Comparison of ENCODE assay signal across 30 cellular contexts in the genomic region with DNA sequence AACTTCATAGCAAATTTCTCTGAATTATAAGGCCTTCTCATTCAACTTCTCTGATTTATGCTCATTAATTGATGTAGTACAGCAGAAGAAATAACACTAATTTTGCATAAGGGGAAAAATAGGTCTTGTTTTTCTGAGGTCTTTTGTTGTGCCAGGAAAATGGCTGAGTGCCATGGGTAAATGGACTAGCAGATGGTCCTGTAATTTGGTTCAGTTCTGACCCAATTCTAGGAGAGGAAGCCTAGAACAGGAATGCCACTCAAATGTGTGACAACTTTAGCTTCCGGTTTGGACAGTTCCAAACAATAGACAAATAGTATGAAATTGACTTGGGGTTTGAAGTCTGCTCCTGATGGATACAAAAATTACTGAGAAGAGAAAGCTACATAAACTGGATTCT. TPM values are rescaled to one million over a fixed set of nuclear protein-coding genes. Genes with fewer than 3 reads are reported as not detected.
"Had no signal": no experiment of that assay in that cellular context is flagged by ENCODE, and none has a peak within 500 bp of the region (broad histone marks: within the 10 kb centered on the region; RNA-seq: fewer than 3 reads in every experiment).

No MANE protein-coding gene starts in this region.

- H3K27me3 Mint-ChIP-seq: activated B cell treated with CpG ODN at 0.5 μM for 24 hours; activated CD4-positive, alpha-beta memory T cell treated with anti-CD3 and anti-CD28 coated beads, Interleukin-2, amount 10 ng/mL, durations not matched to agents 7 days and 5 days; activated CD4-positive, alpha-beta T cell treated with anti-CD3 and anti-CD28 coated beads, Interleukin-2, amount 10 ng/mL, durations not matched to agents 7 days and 5 days; activated naive CD4-positive, alpha-beta T cell treated with anti-CD3 and anti-CD28 coated beads, Interleukin-2, amount 50 U/mL, for 24 hours; activated naive CD8-positive, alpha-beta T cell; brain had no signal

- H3K27ac Mint-ChIP-seq: activated B cell treated with CpG ODN at 0.5 μM for 24 hours; activated CD4-positive, alpha-beta memory T cell treated with anti-CD3 and anti-CD28 coated beads, Interleukin-2, amount 10 ng/mL, durations not matched to agents 7 days and 5 days; activated CD4-positive, alpha-beta T cell treated with anti-CD3 and anti-CD28 coated beads, Interleukin-2, amount 10 ng/mL, durations not matched to agents 7 days and 5 days; activated CD8-positive, alpha-beta memory T cell treated with anti-CD3 and anti-CD28 coated beads, Interleukin-2, amount 10 ng/mL, durations not matched to agents 7 days and 5 days; activated CD8-positive, alpha-beta T cell treated with anti-CD3 and anti-CD28 coated beads, Interleukin-2, amount 10 ng/mL, durations not matched to agents 7 days and 5 days; activated naive CD4-positive, alpha-beta T cell treated with anti-CD3 and anti-CD28 coated beads, Interleukin-2, amount 10 ng/mL, durations not matched to agents 7 days and 5 days; activated naive CD4-positive, alpha-beta T cell treated with anti-CD3 and anti-CD28 coated beads, Interleukin-2, amount 50 U/mL, for 24 hours; activated naive CD8-positive, alpha-beta T cell; activated T-cell treated with anti-CD3 and anti-CD28 coated beads, Interleukin-2, amount 50 U/mL, for 24 hours; activated T-helper 2 cell treated with anti-CD3 and anti-CD28 coated beads, Interferon-gamma antibody, Interleukin-2, Interleukin-4, amounts not matched to agents 10 μg/mL and 5 μg/mL and 100 μg/mL, durations not matched to agents 14 hours and 24 hours and 36 hours; brain; T-helper 1 cell treated with Interleukin-12 subunit alpha and Interleukin-12 subunit beta and Interleukin-4 antibody, amounts not matched to agents 30 μg/mL and 1 μg/mL, for 36 hours; T-helper 2 cell treated with Interferon-gamma antibody and Interleukin-4, amounts not matched to agents 5 μg/mL and 100 μg/mL, for 36 hours had no signal

- DNase-seq: activated B cell treated with CpG ODN at 0.5 μM for 24 hours; activated CD4-positive, alpha-beta memory T cell treated with anti-CD3 and anti-CD28 coated beads, Interleukin-2, amount 10 ng/mL, durations not matched to agents 7 days and 5 days; activated CD4-positive, alpha-beta T cell treated with anti-CD3 and anti-CD28 coated beads for 4 hours; activated CD4-positive, alpha-beta T cell treated with anti-CD3 and anti-CD28 coated beads, Interleukin-2, amount 10 ng/mL, durations not matched to agents 7 days and 5 days; activated CD4-positive, alpha-beta T cell treated with anti-CD3 and anti-CD28 coated beads, Interleukin-2, amount 50 U/mL, for 48 hours; activated CD4-positive, CD25-positive, alpha-beta regulatory T cell treated with anti-CD3 and anti-CD28 coated beads, Interleukin-2, amount 50 U/mL, for 72 hours; activated CD8-positive, alpha-beta memory T cell treated with anti-CD3 and anti-CD28 coated beads for 24 hours; activated CD8-positive, alpha-beta memory T cell treated with anti-CD3 and anti-CD28 coated beads, Interleukin-2, amount 10 ng/mL, durations not matched to agents 7 days and 5 days; activated CD8-positive, alpha-beta memory T cell treated with anti-CD3 and anti-CD28 coated beads, Interleukin-2, amount 50 U/mL, for 48 hours; activated CD8-positive, alpha-beta T cell treated with anti-CD3 and anti-CD28 coated beads, Interleukin-2, amount 10 ng/mL, durations not matched to agents 7 days and 5 days; activated effector memory CD4-positive, alpha-beta T cell treated with Interleukin-2 at 50 U/mL for 16 hours; activated gamma-delta T cell; activated naive CD4-positive, alpha-beta T cell treated with anti-CD3 and anti-CD28 coated beads, Interleukin-2, amount 10 ng/mL, durations not matched to agents 7 days and 5 days; activated naive CD4-positive, alpha-beta T cell treated with Interleukin-2 at 50 U/mL for 16 hours; activated T-cell treated with anti-CD3 and anti-CD28 coated beads, Interleukin-2, amount 50 U/mL, for 24 hours; activated T-cell treated with anti-CD3 and anti-CD28 coated beads, Interleukin-2, amount 50 U/mL, for 48 hours; adrenal gland; amniotic stem cell; aorta; T-helper 1 cell; T-helper 2 cell; T-helper 9 cell had no signal

- H3K9me3 Mint-ChIP-seq: activated B cell treated with CpG ODN at 0.5 μM for 24 hours; activated CD4-positive, alpha-beta memory T cell treated with anti-CD3 and anti-CD28 coated beads, Interleukin-2, amount 10 ng/mL, durations not matched to agents 7 days and 5 days; activated CD4-positive, alpha-beta T cell treated with anti-CD3 and anti-CD28 coated beads, Interleukin-2, amount 10 ng/mL, durations not matched to agents 7 days and 5 days; activated naive CD4-positive, alpha-beta T cell treated with anti-CD3 and anti-CD28 coated beads, Interleukin-2, amount 10 ng/mL, durations not matched to agents 7 days and 5 days; activated naive CD4-positive, alpha-beta T cell treated with anti-CD3 and anti-CD28 coated beads, Interleukin-2, amount 50 U/mL, for 24 hours; activated T-cell treated with anti-CD3 and anti-CD28 coated beads, Interleukin-2, amount 50 U/mL, for 24 hours; activated T-helper 2 cell treated with anti-CD3 and anti-CD28 coated beads, Interferon-gamma antibody, Interleukin-2, Interleukin-4, amounts not matched to agents 10 μg/mL and 5 μg/mL and 100 μg/mL, durations not matched to agents 14 hours and 24 hours and 36 hours; brain; central memory CD8-positive, alpha-beta T cell; T-helper 1 cell treated with Interleukin-12 subunit alpha and Interleukin-12 subunit beta and Interleukin-4 antibody, amounts not matched to agents 30 μg/mL and 1 μg/mL, for 36 hours; T-helper 2 cell treated with Interferon-gamma antibody and Interleukin-4, amounts not matched to agents 5 μg/mL and 100 μg/mL, for 36 hours had no signal

- H3K4me1 Mint-ChIP-seq: activated B cell treated with CpG ODN at 0.5 μM for 24 hours; activated naive CD4-positive, alpha-beta T cell treated with anti-CD3 and anti-CD28 coated beads, Interleukin-2, amount 10 ng/mL, durations not matched to agents 7 days and 5 days; activated naive CD4-positive, alpha-beta T cell treated with anti-CD3 and anti-CD28 coated beads, Interleukin-2, amount 50 U/mL, for 24 hours; central memory CD8-positive, alpha-beta T cell had no signal

- H3K4me3 Mint-ChIP-seq: activated B cell treated with CpG ODN at 0.5 μM for 24 hours; activated CD4-positive, alpha-beta memory T cell treated with anti-CD3 and anti-CD28 coated beads, Interleukin-2, amount 10 ng/mL, durations not matched to agents 7 days and 5 days; activated CD4-positive, alpha-beta T cell treated with anti-CD3 and anti-CD28 coated beads, Interleukin-2, amount 10 ng/mL, durations not matched to agents 7 days and 5 days; activated CD8-positive, alpha-beta memory T cell treated with anti-CD3 and anti-CD28 coated beads, Interleukin-2, amount 10 ng/mL, durations not matched to agents 7 days and 5 days; activated CD8-positive, alpha-beta T cell treated with anti-CD3 and anti-CD28 coated beads, Interleukin-2, amount 10 ng/mL, durations not matched to agents 7 days and 5 days; activated naive CD4-positive, alpha-beta T cell treated with anti-CD3 and anti-CD28 coated beads, Interleukin-2, amount 10 ng/mL, durations not matched to agents 7 days and 5 days; activated naive CD4-positive, alpha-beta T cell treated with anti-CD3 and anti-CD28 coated beads, Interleukin-2, amount 50 U/mL, for 24 hours; activated naive CD8-positive, alpha-beta T cell; activated T-cell treated with anti-CD3 and anti-CD28 coated beads, Interleukin-2, amount 50 U/mL, for 24 hours; brain; central memory CD8-positive, alpha-beta T cell; T-helper 1 cell treated with Interleukin-12 subunit alpha and Interleukin-12 subunit beta and Interleukin-4 antibody, amounts not matched to agents 30 μg/mL and 1 μg/mL, for 36 hours; T-helper 2 cell treated with Interferon-gamma antibody and Interleukin-4, amounts not matched to agents 5 μg/mL and 100 μg/mL, for 36 hours had no signal

- H3K36me3 Mint-ChIP-seq: activated CD8-positive, alpha-beta memory T cell treated with anti-CD3 and anti-CD28 coated beads, Interleukin-2, amount 10 ng/mL, durations not matched to agents 7 days and 5 days; activated naive CD4-positive, alpha-beta T cell treated with anti-CD3 and anti-CD28 coated beads, Interleukin-2, amount 10 ng/mL, durations not matched to agents 7 days and 5 days; activated naive CD4-positive, alpha-beta T cell treated with anti-CD3 and anti-CD28 coated beads, Interleukin-2, amount 50 U/mL, for 24 hours; activated naive CD8-positive, alpha-beta T cell had no signal

- ATAC-seq: activated CD8-positive, alpha-beta memory T cell treated with anti-CD3 and anti-CD28 coated beads, Interleukin-2, amount 10 ng/mL, durations not matched to agents 7 days and 5 days; activated CD8-positive, alpha-beta T cell treated with anti-CD3 and anti-CD28 coated beads, Interleukin-2, amount 10 ng/mL, durations not matched to agents 7 days and 5 days had no signal

RNA-seq across cellular contexts. Expression of gene RAB9B, which starts 6.2 kb away (rescaled TPM):
- total RNA-seq: bronchial epithelial cell had no signal

RNA-seq across cellular contexts. Expression of gene PLP1, which starts 49.2 kb away (rescaled TPM):
- total RNA-seq: activated B cell treated with CpG ODN at 0.5 μM for 24 hours; activated CD4-positive, alpha-beta memory T cell treated with anti-CD3 and anti-CD28 coated beads, Interleukin-2, amount 10 ng/mL, durations not matched to agents 7 days and 5 days; activated CD4-positive, alpha-beta T cell treated with anti-CD3 and anti-CD28 coated beads, Interleukin-2, amount 10 ng/mL, durations not matched to agents 7 days and 5 days; activated CD8-positive, alpha-beta memory T cell treated with anti-CD3 and anti-CD28 coated beads, Interleukin-2, amount 10 ng/mL, durations not matched to agents 7 days and 5 days; activated CD8-positive, alpha-beta T cell treated with anti-CD3 and anti-CD28 coated beads, Interleukin-2, amount 10 ng/mL, durations not matched to agents 7 days and 5 days; activated T-helper 2 cell treated with anti-CD3 and anti-CD28 coated beads, Interferon-gamma antibody, Interleukin-2, Interleukin-4, amounts not matched to agents 10 μg/mL and 5 μg/mL and 100 μg/mL, durations not matched to agents 14 hours and 24 hours and 36 hours; bronchial epithelial cell had no signal
